ENCODE assay signal across 13 cellular contexts in the genomic region with DNA sequence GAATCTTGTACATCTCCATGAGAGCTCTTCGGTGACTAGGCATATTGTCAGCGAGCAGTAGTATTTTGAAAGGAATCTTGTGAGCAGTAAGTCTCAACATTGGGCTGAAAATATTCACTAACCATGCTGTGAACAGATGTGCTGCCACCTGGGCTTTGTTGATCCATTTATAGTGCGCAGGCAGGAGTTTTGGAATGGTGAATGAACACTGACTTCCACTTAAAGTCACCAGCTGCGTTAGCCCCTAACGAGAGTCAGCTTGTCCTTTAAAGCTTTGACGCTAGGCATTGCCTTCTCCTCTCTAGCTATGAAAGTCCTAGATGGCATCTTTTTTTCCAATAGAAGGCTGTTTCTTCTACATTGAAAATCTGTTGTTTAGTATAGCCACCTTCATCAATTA.
"Had no signal": no experiment of that assay in that cellular context is flagged by ENCODE, and none has a peak within 500 bp of the region (broad histone marks: within the 10 kb centered on the region; RNA-seq: fewer than 3 reads in every experiment).

No MANE protein-coding gene starts in this region.

- DNase-seq: activated CD4-positive, alpha-beta T cell treated with anti-CD3 and anti-CD28 coated beads, Interleukin-2, amount 10 ng/mL, durations not matched to agents 7 days and 5 days; activated CD4-positive, CD25-positive, alpha-beta regulatory T cell; activated naive CD4-positive, alpha-beta T cell treated with anti-CD3 and anti-CD28 coated beads, Interleukin-2, amount 10 ng/mL, durations not matched to agents 7 days and 5 days; amniotic stem cell; caudate nucleus; colonic mucosa; foreskin melanocyte; kidney glomerular epithelial cell; ovary; stimulated activated CD4-positive, alpha-beta T cell treated with anti-CD3 and anti-CD28 coated beads, Interleukin-1b, Interleukin-23, amount 100 ng/mL, for 48 hours had no signal

- H3K9me3 ChIP-seq: colonic mucosa, ovary had no signal

- H3K27ac ChIP-seq: colonic mucosa, ovary had no signal

- H3K27me3 Mint-ChIP-seq: activated CD4-positive, alpha-beta T cell treated with anti-CD3 and anti-CD28 coated beads, Interleukin-2, amount 10 ng/mL, durations not matched to agents 7 days and 5 days; activated naive CD4-positive, alpha-beta T cell treated with anti-CD3 and anti-CD28 coated beads, Interleukin-2, amount 10 ng/mL, durations not matched to agents 7 days and 5 days had no signal

- H3K27me3 ChIP-seq: colonic mucosa, ovary had no signal

- H3K9me3 Mint-ChIP-seq: activated naive CD4-positive, alpha-beta T cell treated with anti-CD3 and anti-CD28 coated beads, Interleukin-2, amount 10 ng/mL, durations not matched to agents 7 days and 5 days; neural crest cell had no signal

- H3K27ac Mint-ChIP-seq: activated CD4-positive, alpha-beta T cell treated with anti-CD3 and anti-CD28 coated beads, Interleukin-2, amount 10 ng/mL, durations not matched to agents 7 days and 5 days; activated naive CD4-positive, alpha-beta T cell treated with anti-CD3 and anti-CD28 coated beads, Interleukin-2, amount 10 ng/mL, durations not matched to agents 7 days and 5 days; activated T-helper 2 cell treated with anti-CD3 and anti-CD28 coated beads, Interferon-gamma antibody, Interleukin-2, Interleukin-4, amounts not matched to agents 10 μg/mL and 5 μg/mL and 100 μg/mL, durations not matched to agents 14 hours and 24 hours and 36 hours; T-helper 2 cell treated with Interferon-gamma antibody and Interleukin-4, amounts not matched to agents 5 μg/mL and 100 μg/mL, for 36 hours had no signal

- H3K4me3 Mint-ChIP-seq: activated CD4-positive, alpha-beta T cell treated with anti-CD3 and anti-CD28 coated beads, Interleukin-2, amount 10 ng/mL, durations not matched to agents 7 days and 5 days; activated naive CD4-positive, alpha-beta T cell treated with anti-CD3 and anti-CD28 coated beads, Interleukin-2, amount 10 ng/mL, durations not matched to agents 7 days and 5 days; T-helper 2 cell treated with Interferon-gamma antibody and Interleukin-4, amounts not matched to agents 5 μg/mL and 100 μg/mL, for 36 hours had no signal

- H3K36me3 ChIP-seq: ovary had no signal

- H3K4me1 ChIP-seq: colonic mucosa had no signal

- H3K4me3 ChIP-seq: colonic mucosa, ovary had no signal
